ENCODE assay signal across 22 cellular contexts in the genomic region with DNA sequence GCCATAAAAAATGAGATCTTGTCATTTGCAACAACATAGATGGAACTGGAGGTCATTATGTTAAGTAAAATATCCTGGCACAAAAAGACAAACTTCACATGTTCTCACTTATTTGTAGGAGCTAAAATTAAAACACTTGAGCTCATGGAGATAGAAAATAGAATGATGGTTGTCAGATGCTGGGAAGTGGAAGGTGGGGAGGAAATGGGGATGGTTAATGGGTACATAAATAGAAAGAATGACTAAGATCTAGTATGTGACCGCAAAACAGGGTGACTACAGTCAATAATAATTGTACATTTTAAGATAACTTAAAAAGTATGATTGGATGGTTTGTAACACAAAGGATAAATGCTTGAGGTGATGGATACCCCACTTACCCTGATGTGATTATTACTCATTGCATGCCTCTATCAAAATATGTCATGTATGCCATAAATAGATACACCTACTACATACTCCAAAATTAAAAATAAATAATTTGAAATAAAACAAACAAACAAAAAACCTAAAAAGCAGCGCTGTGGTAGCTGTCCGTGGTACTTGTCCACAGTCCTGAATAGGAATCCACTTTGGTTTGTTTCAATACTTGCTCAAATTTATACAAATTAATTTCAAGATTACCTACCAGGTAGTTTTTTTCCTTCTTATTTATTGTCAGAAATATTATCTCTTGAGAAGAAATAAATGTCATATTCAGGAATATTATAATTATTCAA.
"Had no signal": no experiment of that assay in that cellular context is flagged by ENCODE, and none has a peak within 500 bp of the region (broad histone marks: within the 10 kb centered on the region; RNA-seq: fewer than 3 reads in every experiment).

No MANE protein-coding gene starts in this region.

- DNase-seq: activated CD4-positive, alpha-beta memory T cell treated with anti-CD3 and anti-CD28 coated beads for 36 hours; activated CD4-positive, alpha-beta T cell treated with anti-CD3 and anti-CD28 coated beads, Interleukin-2, amount 10 ng/mL, durations not matched to agents 7 days and 5 days; activated CD4-positive, CD25-positive, alpha-beta regulatory T cell; activated CD8-positive, alpha-beta memory T cell treated with anti-CD3 and anti-CD28 coated beads for 24 hours; activated effector memory CD4-positive, alpha-beta T cell treated with anti-CD3 and anti-CD28 coated beads, Interleukin-2, amount 50 U/mL, for 16 hours; activated naive CD4-positive, alpha-beta T cell treated with Interleukin-2 at 50 U/mL for 16 hours; activated naive CD8-positive, alpha-beta T cell treated with anti-CD3 and anti-CD28 coated beads, Interleukin-2, amount 50 U/mL, for 24 hours; activated T-cell treated with anti-CD3 and anti-CD28 coated beads, Interleukin-2, amount 50 U/mL, for 4 hours; cerebellar nuclear complex; colonic mucosa; MV-4-11; NCI-H1092 treated with DMSO at 0.1 percent for 48 hours; NCI-H1417 treated with DMSO at 0.1 percent for 48 hours; NCI-H1694; NCI-H2029; NCI-H510A treated with DMSO at 0.1 percent for 48 hours; SHP77; T-helper 1 cell had no signal

- H3K4me3 ChIP-seq: colonic mucosa, SJSA1 had no signal

- H3K4me1 ChIP-seq: colonic mucosa, SJSA1 had no signal

- H3K36me3 ChIP-seq: colonic mucosa, SJSA1 had no signal

- ATAC-seq: activated naive CD4-positive, alpha-beta T cell treated with anti-CD3 and anti-CD28 coated beads, Interleukin-2, amount 50 U/mL, for 72 hours; activated naive CD8-positive, alpha-beta T cell treated with anti-CD3 and anti-CD28 coated beads, Interleukin-2, amount 50 U/mL, for 24 hours; activated T-cell treated with anti-CD3 and anti-CD28 coated beads, Interleukin-2, amount 50 U/mL, for 4 hours had no signal

- H3K4me3 Mint-ChIP-seq: activated CD4-positive, alpha-beta memory T cell treated with anti-CD3 and anti-CD28 coated beads for 36 hours; activated CD4-positive, alpha-beta T cell treated with anti-CD3 and anti-CD28 coated beads, Interleukin-2, amount 10 ng/mL, durations not matched to agents 7 days and 5 days; activated naive CD8-positive, alpha-beta T cell treated with anti-CD3 and anti-CD28 coated beads, Interleukin-2, amount 50 U/mL, for 24 hours; activated T-cell treated with anti-CD3 and anti-CD28 coated beads, Interleukin-2, amount 50 U/mL, for 4 hours had no signal

- H3K27ac Mint-ChIP-seq: activated CD4-positive, alpha-beta memory T cell treated with anti-CD3 and anti-CD28 coated beads for 36 hours; activated CD4-positive, alpha-beta T cell treated with anti-CD3 and anti-CD28 coated beads, Interleukin-2, amount 10 ng/mL, durations not matched to agents 7 days and 5 days; activated naive CD4-positive, alpha-beta T cell treated with anti-CD3 and anti-CD28 coated beads, Interleukin-2, amount 50 U/mL, for 72 hours; activated naive CD8-positive, alpha-beta T cell treated with anti-CD3 and anti-CD28 coated beads, Interleukin-2, amount 50 U/mL, for 24 hours had no signal

- H3K36me3 Mint-ChIP-seq: activated CD4-positive, alpha-beta memory T cell treated with anti-CD3 and anti-CD28 coated beads for 36 hours; activated naive CD4-positive, alpha-beta T cell treated with anti-CD3 and anti-CD28 coated beads, Interleukin-2, amount 50 U/mL, for 72 hours had no signal

- H3K27me3 Mint-ChIP-seq: activated CD4-positive, alpha-beta memory T cell treated with anti-CD3 and anti-CD28 coated beads for 36 hours; activated CD4-positive, alpha-beta T cell treated with anti-CD3 and anti-CD28 coated beads, Interleukin-2, amount 10 ng/mL, durations not matched to agents 7 days and 5 days; activated naive CD8-positive, alpha-beta T cell treated with anti-CD3 and anti-CD28 coated beads, Interleukin-2, amount 50 U/mL, for 24 hours had no signal

- H3K27me3 ChIP-seq: colonic mucosa, SJSA1 had no signal

- H3K4me1 Mint-ChIP-seq: activated CD4-positive, alpha-beta T cell treated with anti-CD3 and anti-CD28 coated beads, Interleukin-2, amount 10 ng/mL, durations not matched to agents 7 days and 5 days; activated naive CD8-positive, alpha-beta T cell treated with anti-CD3 and anti-CD28 coated beads, Interleukin-2, amount 50 U/mL, for 24 hours had no signal

- H3K9me3 Mint-ChIP-seq: activated CD4-positive, alpha-beta T cell treated with anti-CD3 and anti-CD28 coated beads, Interleukin-2, amount 10 ng/mL, durations not matched to agents 7 days and 5 days; activated naive CD8-positive, alpha-beta T cell treated with anti-CD3 and anti-CD28 coated beads, Interleukin-2, amount 50 U/mL, for 24 hours had no signal

- H3K9me3 ChIP-seq: colonic mucosa, SJSA1 had no signal

- FAIRE-seq: RCC 7860 had no signal

- H3K27ac ChIP-seq: colonic mucosa, SJSA1, VCaP had no signal
